22 cellular contexts compared by ENCODE assay signal in the genomic region with DNA sequence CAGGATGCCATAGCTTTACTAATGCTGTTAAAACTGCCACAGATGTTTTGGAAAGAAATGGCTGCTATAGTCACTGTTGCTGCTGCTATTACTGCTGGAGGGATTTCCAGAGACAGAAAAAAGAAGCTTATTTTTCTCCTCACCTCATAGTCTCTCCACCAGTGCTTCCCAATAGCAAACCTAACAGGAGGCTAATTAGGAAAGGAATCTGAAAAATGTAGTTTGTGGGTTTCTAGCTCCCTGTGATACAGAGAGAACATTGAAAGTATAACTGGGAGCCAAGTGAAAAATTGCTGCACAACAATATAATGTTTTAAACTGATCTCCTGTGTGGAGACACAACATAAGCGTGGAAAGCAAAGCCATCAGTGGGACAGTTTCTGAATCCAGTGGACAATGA. TPM values are rescaled to one million over a fixed set of nuclear protein-coding genes. Genes with fewer than 3 reads are reported as not detected.
"Had no signal": no experiment of that assay in that cellular context is flagged by ENCODE, and none has a peak within 500 bp of the region (broad histone marks: within the 10 kb centered on the region; RNA-seq: fewer than 3 reads in every experiment).

No MANE protein-coding gene starts in this region.

- H2AFZ ChIP-seq: parathyroid adenoma had no signal

- H3K36me3 Mint-ChIP-seq: natural killer cell treated with Interleukin-12 subunit alpha and Interleukin-12 subunit beta and Interleukin-15 and Interleukin-18, amount 100 ng/mL, for 72 hours; stimulated activated naive B cell treated with anti-CD40 and anti-IgM and Interleukin-4, amounts not matched to agents 10 μg/mL and 1 μg/mL and 100 μg/mL, for 72 hours had no signal

- H3K9ac ChIP-seq: parathyroid adenoma had no signal

- H3K27ac ChIP-seq: colonic mucosa, esophagus squamous epithelium, parathyroid adenoma, prostate gland, skin epidermis, testis, tibial nerve, upper lobe of right lung, vagina had no signal

- H3K27me3 ChIP-seq: esophagus squamous epithelium, testis, tibial nerve, upper lobe of right lung, vagina had no signal

- H3K27ac Mint-ChIP-seq: natural killer cell treated with Interleukin-12 subunit alpha and Interleukin-12 subunit beta and Interleukin-15 and Interleukin-18, amount 100 ng/mL, for 72 hours; stimulated activated naive B cell treated with anti-CD40 and anti-IgM and Interleukin-4, amounts not matched to agents 10 μg/mL and 1 μg/mL and 100 μg/mL, for 72 hours; stimulated activated naive CD8-positive, alpha-beta T cell treated with anti-CD3 and anti-CD28 coated beads, Interleukin-15, amount 100 ng/mL, for 72 hours had no signal

- DNase-seq: colonic mucosa; dermis blood vessel endothelial cell; esophagus squamous epithelium; foreskin fibroblast; head of caudate nucleus; hippocampal formation; midbrain; retina; stimulated activated CD4-positive, alpha-beta T cell treated with anti-CD3 and anti-CD28 coated beads, Interleukin-2, amount 100 ng/mL, for 24 hours; stimulated activated CD4-positive, alpha-beta T cell treated with anti-CD3 and anti-CD28 coated beads, Interleukin-4, amount 100 ng/mL, for 4 hours; stimulated activated naive B cell treated with anti-CD40 and anti-IgM and Interleukin-4, amounts not matched to agents 10 μg/mL and 1 μg/mL and 100 μg/mL, for 72 hours; stimulated activated naive CD8-positive, alpha-beta T cell treated with anti-CD3 and anti-CD28 coated beads, Interleukin-15, amount 100 ng/mL, for 72 hours; testis; upper lobe of right lung had no signal

- ATAC-seq: left lobe of liver; natural killer cell treated with Interleukin-12 subunit alpha and Interleukin-12 subunit beta and Interleukin-15 and Interleukin-18, amount 100 ng/mL, for 72 hours; sciatic nerve; stimulated activated naive B cell treated with anti-CD40 and anti-IgM and Interleukin-4, amounts not matched to agents 10 μg/mL and 1 μg/mL and 100 μg/mL, for 72 hours; stimulated activated naive CD8-positive, alpha-beta T cell treated with anti-CD3 and anti-CD28 coated beads, Interleukin-15, amount 100 ng/mL, for 72 hours; upper lobe of right lung had no signal

- H3K4me1 ChIP-seq: colonic mucosa, esophagus squamous epithelium, parathyroid adenoma, prostate gland, testis, tibial nerve, upper lobe of right lung, vagina had no signal

- H3K4me1 Mint-ChIP-seq: stimulated activated naive B cell treated with anti-CD40 and anti-IgM and Interleukin-4, amounts not matched to agents 10 μg/mL and 1 μg/mL and 100 μg/mL, for 72 hours; stimulated activated naive CD8-positive, alpha-beta T cell treated with anti-CD3 and anti-CD28 coated beads, Interleukin-15, amount 100 ng/mL, for 72 hours had no signal

- H3K36me3 ChIP-seq: colonic mucosa, esophagus squamous epithelium, prostate gland, tibial nerve, upper lobe of right lung, vagina had no signal

- H3K27me3 Mint-ChIP-seq: stimulated activated naive CD8-positive, alpha-beta T cell treated with anti-CD3 and anti-CD28 coated beads, Interleukin-15, amount 100 ng/mL, for 72 hours had no signal

- H3K4me3 Mint-ChIP-seq: natural killer cell treated with Interleukin-12 subunit alpha and Interleukin-12 subunit beta and Interleukin-15 and Interleukin-18, amount 100 ng/mL, for 72 hours; stimulated activated naive B cell treated with anti-CD40 and anti-IgM and Interleukin-4, amounts not matched to agents 10 μg/mL and 1 μg/mL and 100 μg/mL, for 72 hours; stimulated activated naive CD8-positive, alpha-beta T cell treated with anti-CD3 and anti-CD28 coated beads, Interleukin-15, amount 100 ng/mL, for 72 hours had no signal

- H3K79me2 ChIP-seq: parathyroid adenoma had no signal

- H3K9me3 Mint-ChIP-seq: natural killer cell treated with Interleukin-12 subunit alpha and Interleukin-12 subunit beta and Interleukin-15 and Interleukin-18, amount 100 ng/mL, for 72 hours; stimulated activated naive CD8-positive, alpha-beta T cell treated with anti-CD3 and anti-CD28 coated beads, Interleukin-15, amount 100 ng/mL, for 72 hours had no signal

- H3K9me3 ChIP-seq: colonic mucosa, prostate gland, testis, upper lobe of right lung, vagina had no signal

- H3K4me3 ChIP-seq: colonic mucosa, esophagus squamous epithelium, prostate gland, skin epidermis, testis, tibial nerve, upper lobe of right lung, vagina had no signal

RNA-seq across cellular contexts. Expression of gene TSPAN7, which starts 8.6 kb away (rescaled TPM):
- total RNA-seq: natural killer cell treated with Interleukin-12 subunit alpha and Interleukin-12 subunit beta and Interleukin-15 and Interleukin-18, amount 100 ng/mL, for 72 hours had no signal
